21 cellular contexts compared by ENCODE assay signal in the genomic region with DNA sequence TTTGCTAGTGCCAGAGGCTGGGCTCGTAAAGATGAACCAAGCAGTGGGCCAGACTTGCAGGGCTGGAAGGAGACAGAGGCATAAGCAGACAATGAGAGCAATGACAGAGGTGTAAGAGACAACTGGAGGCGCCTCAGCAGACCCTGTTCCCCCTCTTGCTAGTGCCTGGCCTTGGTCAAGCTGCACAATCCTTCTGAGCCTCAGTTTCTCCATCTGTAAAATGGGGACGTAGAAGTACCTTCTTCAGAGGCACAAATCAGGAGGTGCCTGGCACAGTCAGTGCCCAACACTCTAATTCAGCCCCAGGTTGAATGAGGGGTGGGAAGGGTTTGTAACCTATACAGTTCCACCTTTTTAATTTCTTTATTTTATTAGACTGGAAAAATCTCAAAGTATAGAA. TPM values are rescaled to one million over a fixed set of nuclear protein-coding genes. Genes with fewer than 3 reads are reported as not detected.
"Had no signal": no experiment of that assay in that cellular context is flagged by ENCODE, and none has a peak within 500 bp of the region (broad histone marks: within the 10 kb centered on the region; RNA-seq: fewer than 3 reads in every experiment).

No MANE protein-coding gene starts in this region.

- H3K9me3 ChIP-seq: SK-N-SH had no signal

- H3K36me3 Mint-ChIP-seq: T-cell had no signal

- H3K9me3 Mint-ChIP-seq: T-cell had no signal

- ATAC-seq: PC-3, T-cell had no signal

- H3K9ac ChIP-seq: SK-N-SH had no signal

- H3K4me2 ChIP-seq: SK-N-SH had no signal

- H3K4me3 Mint-ChIP-seq: T-cell had no signal

- H3K27ac ChIP-seq: HL-60, RWPE1 had no signal

- DNase-seq: Kasumi-1, KG1, MM.1S, NCI-H1092 treated with DMSO at 0.1 percent for 48 hours, NCI-H1436, NCI-H187, NCI-H2029, NCI-H2081 treated with DMSO at 0.1 percent for 48 hours, NCI-H446, NCI-H510A, NCI-H524 treated with DMSO at 0.1 percent for 48 hours, NCI-H774, PC-3, SHP77, SK-N-SH, T-cell had no signal

- H3K4me1 Mint-ChIP-seq: T-cell had no signal

- H3K9me2 ChIP-seq: SK-N-SH had no signal

RNA-seq across cellular contexts. Expression of gene BPIFB1, which starts 23.2 kb away (rescaled TPM):
- total RNA-seq: M059J, OCI-LY7, PC-3, SK-MEL-5 had no signal
